1 cellular context compared by ENCODE assay signal in the genomic region with DNA sequence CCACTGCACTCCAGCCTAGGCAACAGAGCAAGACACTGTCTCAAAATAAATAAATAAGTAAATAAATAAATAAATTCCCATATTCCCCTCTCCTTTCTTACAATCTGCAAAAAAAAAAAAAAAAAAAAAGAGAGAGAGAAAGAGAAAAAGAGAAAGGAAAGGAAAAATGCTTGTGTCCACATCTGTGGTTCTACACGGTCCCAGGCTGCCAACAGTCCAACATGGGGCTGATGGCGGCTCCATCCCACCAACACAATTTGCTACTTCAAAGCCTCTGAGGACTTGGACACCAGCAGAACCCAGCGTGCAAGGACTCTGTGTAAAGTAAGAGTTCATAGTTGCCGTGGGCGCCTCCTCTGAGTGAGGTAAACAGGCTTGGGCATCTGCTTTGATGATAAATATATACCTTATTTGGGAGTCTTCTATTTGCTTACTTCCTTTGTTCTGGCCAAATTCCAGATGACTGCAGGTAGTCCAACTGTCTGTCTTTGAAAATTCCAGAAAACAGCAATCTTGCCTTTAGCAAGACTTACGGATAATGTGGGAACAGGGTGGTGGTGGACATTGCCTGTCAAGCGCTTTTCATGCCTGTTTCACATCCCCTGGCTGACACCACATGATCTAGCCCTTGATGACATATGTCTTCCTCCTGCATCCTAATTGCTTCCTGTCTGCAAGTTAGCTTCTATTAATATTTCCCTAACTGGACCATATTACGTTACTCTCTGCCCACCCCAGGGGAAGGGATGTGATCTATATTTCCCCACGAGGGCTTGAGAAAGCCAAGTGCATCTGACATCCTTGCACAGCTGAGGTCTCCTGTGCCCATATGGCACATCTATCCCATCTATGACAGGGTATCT.
TF ChIP-seq lines count a peak whose summit lies in the region.

No MANE protein-coding gene starts in this region.

TF ChIP-seq in HepG2, 621 proteins besides CTCF, POLR2A, EP300 and RAD21 (continued from another document and continues in another):
- TF ChIP-seq, protein P1, sequence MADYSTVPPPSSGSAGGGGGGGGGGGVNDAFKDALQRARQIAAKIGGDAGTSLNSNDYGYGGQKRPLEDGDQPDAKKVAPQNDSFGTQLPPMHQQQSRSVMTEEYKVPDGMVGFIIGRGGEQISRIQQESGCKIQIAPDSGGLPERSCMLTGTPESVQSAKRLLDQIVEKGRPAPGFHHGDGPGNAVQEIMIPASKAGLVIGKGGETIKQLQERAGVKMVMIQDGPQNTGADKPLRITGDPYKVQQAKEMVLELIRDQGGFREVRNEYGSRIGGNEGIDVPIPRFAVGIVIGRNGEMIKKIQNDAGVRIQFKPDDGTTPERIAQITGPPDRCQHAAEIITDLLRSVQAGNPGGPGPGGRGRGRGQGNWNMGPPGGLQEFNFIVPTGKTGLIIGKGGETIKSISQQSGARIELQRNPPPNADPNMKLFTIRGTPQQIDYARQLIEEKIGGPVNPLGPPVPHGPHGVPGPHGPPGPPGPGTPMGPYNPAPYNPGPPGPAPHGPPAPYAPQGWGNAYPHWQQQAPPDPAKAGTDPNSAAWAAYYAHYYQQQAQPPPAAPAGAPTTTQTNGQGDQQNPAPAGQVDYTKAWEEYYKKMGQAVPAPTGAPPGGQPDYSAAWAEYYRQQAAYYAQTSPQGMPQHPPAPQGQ (CRISPR knock-in tag; IDR thresholded peaks at IDR 0.05; ENCODE audit: borderline replicate concordance) = 0 out of 2 replicates have a peak, but pooled peaks have one; percentile 86
- peak; percentile 29; the same call in 1 of the 2 replicates for TF ChIP-seq SIX1 (CRISPR knock-in tag; IDR thresholded peaks at IDR 0.05; ENCODE audit: borderline replicate concordance)
- no peak for TF ChIP-seq PTBP1 (IDR thresholded peaks at IDR 0.05; ENCODE audit: low read depth, low read length, poor library complexity, severe bottlenecking)
- TF ChIP-seq KMT2A (CRISPR knock-in tag; IDR thresholded peaks at IDR 0.05) = peak; percentile 39; the same call in 1 of the 2 replicates
- no peak for TF ChIP-seq ARID2 (CRISPR knock-in tag; IDR thresholded peaks at IDR 0.05; ENCODE audit: borderline replicate concordance)
- TF ChIP-seq ZMYM3 (CRISPR knock-in tag; IDR thresholded peaks at IDR 0.05) = peak; percentile 21; the same call in 1 of the 2 replicates
- TF ChIP-seq TARDBP (CRISPR knock-in tag; IDR thresholded peaks at IDR 0.05) = no peak
- TF ChIP-seq HDAC6 (IDR thresholded peaks at IDR 0.05; ENCODE audit: low read depth, low read length) = no peak
- TF ChIP-seq NFATC3 (CRISPR knock-in tag; IDR thresholded peaks at IDR 0.05) = no peak
- TF ChIP-seq POLR2AphosphoS2 (IDR thresholded peaks at IDR 0.05; ENCODE audit: low read depth, low read length) = no peak
- TF ChIP-seq ZBTB20 (CRISPR knock-in tag; IDR thresholded peaks at IDR 0.05; ENCODE audit: borderline replicate concordance, low read depth) = peak; percentile 60; the same call in 1 of the 2 replicates
- TF ChIP-seq ZNF614 (CRISPR knock-in tag; IDR thresholded peaks at IDR 0.05; ENCODE audit: borderline replicate concordance) = peak; percentile 64
- no peak for TF ChIP-seq GZF1 (CRISPR knock-in tag; IDR thresholded peaks at IDR 0.05)
- TF ChIP-seq ZNF556 (CRISPR knock-in tag; IDR thresholded peaks at IDR 0.05; ENCODE audit: borderline replicate concordance) = 0 out of 2 replicates have a peak, but pooled peaks have one; percentile 35
- TF ChIP-seq, protein P2, sequence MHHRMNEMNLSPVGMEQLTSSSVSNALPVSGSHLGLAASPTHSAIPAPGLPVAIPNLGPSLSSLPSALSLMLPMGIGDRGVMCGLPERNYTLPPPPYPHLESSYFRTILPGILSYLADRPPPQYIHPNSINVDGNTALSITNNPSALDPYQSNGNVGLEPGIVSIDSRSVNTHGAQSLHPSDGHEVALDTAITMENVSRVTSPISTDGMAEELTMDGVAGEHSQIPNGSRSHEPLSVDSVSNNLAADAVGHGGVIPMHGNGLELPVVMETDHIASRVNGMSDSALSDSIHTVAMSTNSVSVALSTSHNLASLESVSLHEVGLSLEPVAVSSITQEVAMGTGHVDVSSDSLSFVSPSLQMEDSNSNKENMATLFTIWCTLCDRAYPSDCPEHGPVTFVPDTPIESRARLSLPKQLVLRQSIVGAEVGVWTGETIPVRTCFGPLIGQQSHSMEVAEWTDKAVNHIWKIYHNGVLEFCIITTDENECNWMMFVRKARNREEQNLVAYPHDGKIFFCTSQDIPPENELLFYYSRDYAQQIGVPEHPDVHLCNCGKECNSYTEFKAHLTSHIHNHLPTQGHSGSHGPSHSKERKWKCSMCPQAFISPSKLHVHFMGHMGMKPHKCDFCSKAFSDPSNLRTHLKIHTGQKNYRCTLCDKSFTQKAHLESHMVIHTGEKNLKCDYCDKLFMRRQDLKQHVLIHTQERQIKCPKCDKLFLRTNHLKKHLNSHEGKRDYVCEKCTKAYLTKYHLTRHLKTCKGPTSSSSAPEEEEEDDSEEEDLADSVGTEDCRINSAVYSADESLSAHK (CRISPR knock-in tag; IDR thresholded peaks at IDR 0.05; ENCODE audit: borderline replicate concordance) = no peak
- TF ChIP-seq MIXL1 (CRISPR knock-in tag; IDR thresholded peaks at IDR 0.05) = peak; percentile 72; the same call in 1 of the 2 replicates
- TF ChIP-seq, protein P3, sequence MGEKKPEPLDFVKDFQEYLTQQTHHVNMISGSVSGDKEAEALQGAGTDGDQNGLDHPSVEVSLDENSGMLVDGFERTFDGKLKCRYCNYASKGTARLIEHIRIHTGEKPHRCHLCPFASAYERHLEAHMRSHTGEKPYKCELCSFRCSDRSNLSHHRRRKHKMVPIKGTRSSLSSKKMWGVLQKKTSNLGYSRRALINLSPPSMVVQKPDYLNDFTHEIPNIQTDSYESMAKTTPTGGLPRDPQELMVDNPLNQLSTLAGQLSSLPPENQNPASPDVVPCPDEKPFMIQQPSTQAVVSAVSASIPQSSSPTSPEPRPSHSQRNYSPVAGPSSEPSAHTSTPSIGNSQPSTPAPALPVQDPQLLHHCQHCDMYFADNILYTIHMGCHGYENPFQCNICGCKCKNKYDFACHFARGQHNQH (CRISPR knock-in tag; IDR thresholded peaks at IDR 0.05) = no peak; the same call in 1 of the 2 replicates
- peak; percentile 96 for TF ChIP-seq ZNF644 (CRISPR knock-in tag; IDR thresholded peaks at IDR 0.05; ENCODE audit: low read depth)
- peak; percentile 7 for TF ChIP-seq RBM39 (IDR thresholded peaks at IDR 0.05; ENCODE audit: low read depth, low read length, poor library complexity, severe bottlenecking)
- no peak for TF ChIP-seq RAD51 (IDR thresholded peaks at IDR 0.05; ENCODE audit: borderline replicate concordance)
- TF ChIP-seq, protein P4, sequence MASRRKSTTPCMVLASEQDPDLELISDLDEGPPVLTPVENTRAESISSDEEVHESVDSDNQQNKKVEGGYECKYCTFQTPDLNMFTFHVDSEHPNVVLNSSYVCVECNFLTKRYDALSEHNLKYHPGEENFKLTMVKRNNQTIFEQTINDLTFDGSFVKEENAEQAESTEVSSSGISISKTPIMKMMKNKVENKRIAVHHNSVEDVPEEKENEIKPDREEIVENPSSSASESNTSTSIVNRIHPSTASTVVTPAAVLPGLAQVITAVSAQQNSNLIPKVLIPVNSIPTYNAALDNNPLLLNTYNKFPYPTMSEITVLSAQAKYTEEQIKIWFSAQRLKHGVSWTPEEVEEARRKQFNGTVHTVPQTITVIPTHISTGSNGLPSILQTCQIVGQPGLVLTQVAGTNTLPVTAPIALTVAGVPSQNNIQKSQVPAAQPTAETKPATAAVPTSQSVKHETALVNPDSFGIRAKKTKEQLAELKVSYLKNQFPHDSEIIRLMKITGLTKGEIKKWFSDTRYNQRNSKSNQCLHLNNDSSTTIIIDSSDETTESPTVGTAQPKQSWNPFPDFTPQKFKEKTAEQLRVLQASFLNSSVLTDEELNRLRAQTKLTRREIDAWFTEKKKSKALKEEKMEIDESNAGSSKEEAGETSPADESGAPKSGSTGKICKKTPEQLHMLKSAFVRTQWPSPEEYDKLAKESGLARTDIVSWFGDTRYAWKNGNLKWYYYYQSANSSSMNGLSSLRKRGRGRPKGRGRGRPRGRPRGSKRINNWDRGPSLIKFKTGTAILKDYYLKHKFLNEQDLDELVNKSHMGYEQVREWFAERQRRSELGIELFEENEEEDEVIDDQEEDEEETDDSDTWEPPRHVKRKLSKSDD (CRISPR knock-in tag; IDR thresholded peaks at IDR 0.05; ENCODE audit: low read depth) = 0 out of 2 replicates have a peak, but pooled peaks have one; percentile 59
- TF ChIP-seq CBX5 (CRISPR knock-in tag; IDR thresholded peaks at IDR 0.05; ENCODE audit: borderline replicate concordance) = no peak
- 0 out of 2 replicates have a peak, but pooled peaks have one; percentile 42 for TF ChIP-seq JUN (CRISPR knock-in tag; IDR thresholded peaks at IDR 0.05)
- TF ChIP-seq ELF3 (CRISPR knock-in tag; IDR thresholded peaks at IDR 0.05) = peak; percentile 37; the same call in 1 of the 2 replicates
- TF ChIP-seq KMT2B (CRISPR knock-in tag; IDR thresholded peaks at IDR 0.05) = no peak
- TF ChIP-seq GPN1 (CRISPR knock-in tag; IDR thresholded peaks at IDR 0.05; ENCODE audit: borderline replicate concordance) = no peak
- no peak for TF ChIP-seq ZNF101 (CRISPR knock-in tag; IDR thresholded peaks at IDR 0.05; ENCODE audit: borderline replicate concordance, low read depth)
- TF ChIP-seq MTF1 (CRISPR knock-in tag; IDR thresholded peaks at IDR 0.05) = no peak
- 0 out of 2 replicates have a peak, but pooled peaks have one; percentile 73 for TF ChIP-seq HOXD1 (CRISPR knock-in tag; IDR thresholded peaks at IDR 0.05)
- TF ChIP-seq ZNF780A (CRISPR knock-in tag; IDR thresholded peaks at IDR 0.05) = no peak
- TF ChIP-seq DPF2 (CRISPR knock-in tag; IDR thresholded peaks at IDR 0.05; ENCODE audit: borderline replicate concordance, low read depth) = peak; percentile 69; the same call in 1 of the 2 replicates
- TF ChIP-seq, protein P5, sequence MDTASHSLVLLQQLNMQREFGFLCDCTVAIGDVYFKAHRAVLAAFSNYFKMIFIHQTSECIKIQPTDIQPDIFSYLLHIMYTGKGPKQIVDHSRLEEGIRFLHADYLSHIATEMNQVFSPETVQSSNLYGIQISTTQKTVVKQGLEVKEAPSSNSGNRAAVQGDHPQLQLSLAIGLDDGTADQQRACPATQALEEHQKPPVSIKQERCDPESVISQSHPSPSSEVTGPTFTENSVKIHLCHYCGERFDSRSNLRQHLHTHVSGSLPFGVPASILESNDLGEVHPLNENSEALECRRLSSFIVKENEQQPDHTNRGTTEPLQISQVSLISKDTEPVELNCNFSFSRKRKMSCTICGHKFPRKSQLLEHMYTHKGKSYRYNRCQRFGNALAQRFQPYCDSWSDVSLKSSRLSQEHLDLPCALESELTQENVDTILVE (CRISPR knock-in tag; IDR thresholded peaks at IDR 0.05) = peak; percentile 62; the same call in 1 of the 2 replicates
- TF ChIP-seq GTF3A (CRISPR knock-in tag; conservative IDR thresholded peaks at IDR 0.05) = no peak
- peak; percentile 63; the same call in 1 of the 2 replicates for TF ChIP-seq ZNF331 (CRISPR knock-in tag; IDR thresholded peaks at IDR 0.05)
- TF ChIP-seq ARNT (IDR thresholded peaks at IDR 0.05) = no peak
- TF ChIP-seq, protein P6, sequence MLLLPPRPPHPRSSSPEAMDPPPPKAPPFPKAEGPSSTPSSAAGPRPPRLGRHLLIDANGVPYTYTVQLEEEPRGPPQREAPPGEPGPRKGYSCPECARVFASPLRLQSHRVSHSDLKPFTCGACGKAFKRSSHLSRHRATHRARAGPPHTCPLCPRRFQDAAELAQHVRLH (CRISPR knock-in tag; IDR thresholded peaks at IDR 0.05; ENCODE audit: borderline replicate concordance, low read depth) = no peak; the same call in 1 of the 2 replicates
- TF ChIP-seq, protein P7, sequence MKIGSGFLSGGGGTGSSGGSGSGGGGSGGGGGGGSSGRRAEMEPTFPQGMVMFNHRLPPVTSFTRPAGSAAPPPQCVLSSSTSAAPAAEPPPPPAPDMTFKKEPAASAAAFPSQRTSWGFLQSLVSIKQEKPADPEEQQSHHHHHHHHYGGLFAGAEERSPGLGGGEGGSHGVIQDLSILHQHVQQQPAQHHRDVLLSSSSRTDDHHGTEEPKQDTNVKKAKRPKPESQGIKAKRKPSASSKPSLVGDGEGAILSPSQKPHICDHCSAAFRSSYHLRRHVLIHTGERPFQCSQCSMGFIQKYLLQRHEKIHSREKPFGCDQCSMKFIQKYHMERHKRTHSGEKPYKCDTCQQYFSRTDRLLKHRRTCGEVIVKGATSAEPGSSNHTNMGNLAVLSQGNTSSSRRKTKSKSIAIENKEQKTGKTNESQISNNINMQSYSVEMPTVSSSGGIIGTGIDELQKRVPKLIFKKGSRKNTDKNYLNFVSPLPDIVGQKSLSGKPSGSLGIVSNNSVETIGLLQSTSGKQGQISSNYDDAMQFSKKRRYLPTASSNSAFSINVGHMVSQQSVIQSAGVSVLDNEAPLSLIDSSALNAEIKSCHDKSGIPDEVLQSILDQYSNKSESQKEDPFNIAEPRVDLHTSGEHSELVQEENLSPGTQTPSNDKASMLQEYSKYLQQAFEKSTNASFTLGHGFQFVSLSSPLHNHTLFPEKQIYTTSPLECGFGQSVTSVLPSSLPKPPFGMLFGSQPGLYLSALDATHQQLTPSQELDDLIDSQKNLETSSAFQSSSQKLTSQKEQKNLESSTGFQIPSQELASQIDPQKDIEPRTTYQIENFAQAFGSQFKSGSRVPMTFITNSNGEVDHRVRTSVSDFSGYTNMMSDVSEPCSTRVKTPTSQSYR (CRISPR knock-in tag; IDR thresholded peaks at IDR 0.05; ENCODE audit: borderline replicate concordance) = no peak
- TF ChIP-seq ZMYM2 (CRISPR knock-in tag; IDR thresholded peaks at IDR 0.05) = no peak
- no peak for TF ChIP-seq PHB2 (IDR thresholded peaks at IDR 0.05; ENCODE audit: partially characterized antibody)
- TF ChIP-seq MIER3 (CRISPR knock-in tag; IDR thresholded peaks at IDR 0.05; ENCODE audit: borderline replicate concordance) = peak; percentile 84
- no peak for TF ChIP-seq ZNF510 (CRISPR knock-in tag; IDR thresholded peaks at IDR 0.05; ENCODE audit: low read depth)
- TF ChIP-seq, protein P8, sequence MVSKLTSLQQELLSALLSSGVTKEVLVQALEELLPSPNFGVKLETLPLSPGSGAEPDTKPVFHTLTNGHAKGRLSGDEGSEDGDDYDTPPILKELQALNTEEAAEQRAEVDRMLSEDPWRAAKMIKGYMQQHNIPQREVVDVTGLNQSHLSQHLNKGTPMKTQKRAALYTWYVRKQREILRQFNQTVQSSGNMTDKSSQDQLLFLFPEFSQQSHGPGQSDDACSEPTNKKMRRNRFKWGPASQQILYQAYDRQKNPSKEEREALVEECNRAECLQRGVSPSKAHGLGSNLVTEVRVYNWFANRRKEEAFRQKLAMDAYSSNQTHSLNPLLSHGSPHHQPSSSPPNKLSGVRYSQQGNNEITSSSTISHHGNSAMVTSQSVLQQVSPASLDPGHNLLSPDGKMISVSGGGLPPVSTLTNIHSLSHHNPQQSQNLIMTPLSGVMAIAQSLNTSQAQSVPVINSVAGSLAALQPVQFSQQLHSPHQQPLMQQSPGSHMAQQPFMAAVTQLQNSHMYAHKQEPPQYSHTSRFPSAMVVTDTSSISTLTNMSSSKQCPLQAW (CRISPR knock-in tag; IDR thresholded peaks at IDR 0.05) = peak; percentile 71; the same call in 1 of the 2 replicates
- TF ChIP-seq ELF4 (CRISPR knock-in tag; IDR thresholded peaks at IDR 0.05; ENCODE audit: borderline replicate concordance) = 0 out of 2 replicates have a peak, but pooled peaks have one; percentile 46
